1 cellular context compared by ENCODE assay signal in genomic region chr17:67770539-67770938, GRCh38.
TF ChIP-seq lines count a peak whose summit lies in the region.

No MANE protein-coding gene starts in this region.

TF ChIP-seq in H1, 55 proteins besides CTCF, POLR2A, EP300 and RAD21:
- TF ChIP-seq TCF12 (IDR thresholded peaks at IDR 0.05; ENCODE audit: low read depth, low read length), result no peak
- TF ChIP-seq CTBP2 (IDR thresholded peaks at IDR 0.05; ENCODE audit: borderline replicate concordance, insufficient read depth, insufficient read length, low read length), result no peak
- no peak for TF ChIP-seq CHD7 (IDR thresholded peaks at IDR 0.05; ENCODE audit: insufficient replicate concordance, low read length)
- no peak for TF ChIP-seq KDM5A (IDR thresholded peaks at IDR 0.05; ENCODE audit: low read length)
- TF ChIP-seq ZNF274 (IDR thresholded peaks at IDR 0.05; ENCODE audit: borderline replicate concordance, extremely low read depth, low read length), result no peak
- TF ChIP-seq TEAD4 (IDR thresholded peaks at IDR 0.05; ENCODE audit: low read depth, low read length), result no peak
- no peak for TF ChIP-seq MAFK (IDR thresholded peaks at IDR 0.05; ENCODE audit: low read depth, low read length)
- TF ChIP-seq SIRT6 (IDR thresholded peaks at IDR 0.05; ENCODE audit: low read length), result no peak
- no peak for TF ChIP-seq CHD2 (IDR thresholded peaks at IDR 0.05; ENCODE audit: low read length)
- TF ChIP-seq HDAC2 (IDR thresholded peaks at IDR 0.05; ENCODE audit: borderline replicate concordance in 1 of 2, low read depth in 2 of 2, low read length in 2 of 2), result no peak
- no peak for TF ChIP-seq FOSL1 (IDR thresholded peaks at IDR 0.05; ENCODE audit: insufficient read depth, low read depth, low read length)
TF ChIP-seq in H1: peak in this region for 0.
